ENCODE assay signal across 8 cellular contexts in the genomic region with DNA sequence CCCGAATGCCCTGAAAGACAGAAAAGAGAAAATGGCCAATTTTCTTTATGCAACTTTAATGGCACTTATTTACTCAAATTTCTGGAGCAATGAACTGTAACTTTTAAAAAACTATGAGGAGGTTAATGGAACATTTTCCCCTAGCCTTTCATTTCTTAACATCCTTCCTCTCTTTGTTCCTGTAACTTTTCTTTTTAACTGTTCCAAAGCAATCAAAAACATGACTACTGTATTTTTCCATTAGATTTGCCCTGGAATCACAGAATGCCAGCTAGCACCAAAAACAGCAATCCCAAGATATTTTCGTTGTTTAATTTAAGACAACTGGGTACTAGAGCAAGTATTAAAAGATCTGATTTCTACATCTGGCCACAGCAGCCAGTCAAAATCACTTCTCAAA. TPM values are rescaled to one million over a fixed set of nuclear protein-coding genes. Genes with fewer than 3 reads are reported as not detected.
DNase-seq lines count a peak whose midpoint lies in the region; ATAC-seq and TF ChIP-seq lines count a peak whose summit lies in the region.

No MANE protein-coding gene starts in this region.

- H3K27me3 Mint-ChIP-seq in brain, result no peaks in the 10 kb centered on the region

- intact Hi-C loops in Right ventricle myocardium inferior (cut with DNase I) (no loop called here), upper lobe of right lung (cut with DNase I) (no loop called here)

- H3K4me1 Mint-ChIP-seq in brain, result peaks cover 84% of the 10 kb centered on the region

- peak overlapping the region in 4 of 5 experiments; percentile 61 to 92 (median 82) for H3K27ac Mint-ChIP-seq in brain

- H3K9me3 ChIP-seq in right atrium auricular region, result no peaks in the 10 kb centered on the region
- H3K9me3 ChIP-seq in muscle layer of duodenum (ENCODE audit: control insufficient read depth in 1 of 2, low read length in 2 of 2), result no peaks in the 10 kb centered on the region
- H3K9me3 ChIP-seq in upper lobe of right lung, result no peaks in the 10 kb centered on the region

- H3K4me3 ChIP-seq in right atrium auricular region (peak overlapping the region in 1 of 2 donors; percentile 2), muscle layer of duodenum (ENCODE audit: low read depth in 1 of 2, low read length in 2 of 2) (peak overlapping the region in 1 of 2 donors; percentile 33), upper lobe of right lung (peak overlapping the region; percentile 32)

- ATAC-seq in Right ventricle myocardium inferior (no peak), upper lobe of right lung (no peak), HG02840 (IDR thresholded peaks at IDR 0.05; ENCODE audit: low FRiP score, unreplicated experiment) (no peak), HG03521 (IDR thresholded peaks at IDR 0.05; ENCODE audit: unreplicated experiment) (no peak)

- DNase-seq in right atrium auricular region (ENCODE audit: low spot score), result no peak
- DNase-seq in Right ventricle myocardium inferior (ENCODE audit: missing footprints), result no peak
- DNase-seq in upper lobe of right lung, result no peak
- DNase-seq in DMS114 treated with DMSO at 0.1 percent for 48 hours (lab: John Stamatoyannopoulos, UW; ENCODE audit: unreplicated experiment), result no peak

- peak overlapping the region; percentile 77 to 98 (median 84) for H3K4me3 Mint-ChIP-seq in brain

- TF ChIP-seq CTCF in right atrium auricular region (IDR thresholded peaks at IDR 0.05) (no peak), brain (conservative IDR thresholded peaks at IDR 0.05) (no peak), upper lobe of right lung (IDR thresholded peaks at IDR 0.05) (no peak)

- no peaks in the 10 kb centered on the region for H3K9me3 Mint-ChIP-seq in brain

- no peaks in the 10 kb centered on the region for H3K27me3 ChIP-seq in right atrium auricular region
- H3K27me3 ChIP-seq in muscle layer of duodenum (ENCODE audit: low read depth, low read length), result no peaks in the 10 kb centered on the region
- H3K27me3 ChIP-seq in upper lobe of right lung, result no peaks in the 10 kb centered on the region

- H3K36me3 ChIP-seq in right atrium auricular region (no peaks in the 10 kb centered on the region), muscle layer of duodenum (ENCODE audit: control insufficient read depth in 1 of 2, insufficient read depth in 2 of 2, low read length in 2 of 2) (peaks cover 0 to 4% of the 10 kb centered on the region in 2 donors), upper lobe of right lung (no peaks in the 10 kb centered on the region)

- H3K27ac ChIP-seq in right atrium auricular region (peak overlapping the region; percentile 60 to 74), muscle layer of duodenum (ENCODE audit: low read length) (peak overlapping the region; percentile 21), upper lobe of right lung (peak overlapping the region; percentile 52)

- H3K36me3 Mint-ChIP-seq in brain, result peaks cover 36% of the 10 kb centered on the region

- H3K4me1 ChIP-seq in right atrium auricular region (peaks cover 0 to 83% of the 10 kb centered on the region in 2 donors), muscle layer of duodenum (ENCODE audit: control insufficient read depth in 1 of 2, insufficient read depth in 2 of 2, low read length in 2 of 2) (peaks cover 27 to 69% of the 10 kb centered on the region in 2 donors), upper lobe of right lung (peaks cover 80% of the 10 kb centered on the region)

RNA-seq across cellular contexts. Expression of a gene that starts 3.8 kb away (rescaled TPM):
- total RNA-seq in right atrium auricular region (100 to 1,000 TPM; 128 to 163 TPM), Right ventricle myocardium inferior (194 TPM), upper lobe of right lung (156 TPM)
- 83.6 TPM for polyA plus RNA-seq in brain (ENCODE audit: insufficient read depth, low read depth, low replicate concordance)

RNA-seq across cellular contexts. Expression of a gene that starts 59.6 kb away (rescaled TPM):
- total RNA-seq in right atrium auricular region (1 to 10 TPM; 4.0 to 9.0 TPM), Right ventricle myocardium inferior (1.3 TPM), upper lobe of right lung (4.4 TPM)
- 3.0 TPM for polyA plus RNA-seq in brain (ENCODE audit: insufficient read depth, low read depth, low replicate concordance)
